24 cellular contexts compared by ENCODE assay signal in the genomic region with DNA sequence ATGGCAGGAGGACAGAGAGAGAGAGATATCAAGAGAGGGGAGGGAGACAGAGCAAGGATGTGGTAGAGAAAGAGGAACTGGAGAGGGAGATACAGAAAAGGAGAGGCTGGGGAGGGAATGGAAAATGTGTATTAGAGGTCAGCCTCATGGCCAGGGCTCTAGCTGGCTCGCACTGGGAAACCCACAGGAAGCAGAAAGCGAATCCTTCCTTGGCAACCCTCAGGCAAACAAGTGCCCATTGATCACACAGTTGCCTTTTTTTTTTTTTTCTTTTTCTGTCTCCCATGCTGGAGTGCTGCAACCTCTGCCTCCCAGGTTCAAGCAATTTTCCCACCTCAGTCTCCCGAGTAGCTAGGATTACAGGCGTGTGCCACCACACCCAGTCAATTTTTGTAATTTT.
"Had no signal": no experiment of that assay in that cellular context is flagged by ENCODE, and none has a peak within 500 bp of the region (broad histone marks: within the 10 kb centered on the region; RNA-seq: fewer than 3 reads in every experiment).

No MANE protein-coding gene starts in this region.

- DNase-seq: activated CD4-positive, alpha-beta T cell treated with anti-CD3 and anti-CD28 coated beads for 48 hours; activated CD4-positive, alpha-beta T cell treated with anti-CD3 and anti-CD28 coated beads, Interleukin-2, amount 50 U/mL, for 4 hours; activated CD4-positive, CD25-positive, alpha-beta regulatory T cell treated with anti-CD3 and anti-CD28 coated beads, Interleukin-2, amount 50 U/mL, for 72 hours; activated CD8-positive, alpha-beta memory T cell treated with anti-CD3 and anti-CD28 coated beads, Interleukin-2, amount 50 U/mL, for 48 hours; activated CD8-positive, alpha-beta T cell treated with anti-CD3 and anti-CD28 coated beads, Interleukin-2, amount 10 ng/mL, durations not matched to agents 7 days and 5 days; activated T-cell treated with anti-CD3 and anti-CD28 coated beads, Interleukin-2, amount 50 U/mL, for 1 hour; aorta; caudate nucleus; Kasumi-1; NCI-H146; NCI-H1930; NCI-H345; NCI-H510A; NCI-H526 treated with DMSO at 0.1 percent for 48 hours; NCI-H82; PC-3; SHP77; T-cell; T-helper 2 cell; T1000 had no signal

- ATAC-seq: activated CD8-positive, alpha-beta T cell treated with anti-CD3 and anti-CD28 coated beads, Interleukin-2, amount 10 ng/mL, durations not matched to agents 7 days and 5 days; PC-3; T-cell; WTC11 had no signal

- H3K9me3 ChIP-seq: breast epithelium had no signal

- H3K4me3 ChIP-seq: breast epithelium, coronary artery had no signal

- H3K27ac ChIP-seq: breast epithelium, coronary artery had no signal

- H3K27me3 ChIP-seq: breast epithelium had no signal

- FAIRE-seq: RCC 7860 had no signal

- H3K36me3 ChIP-seq: breast epithelium had no signal

- H3K4me1 ChIP-seq: breast epithelium had no signal
